ENCODE assay signal across 13 cellular contexts in genomic region chr12:105100207-105100985, GRCh38. TPM values are rescaled to one million over a fixed set of nuclear protein-coding genes. Genes with fewer than 3 reads are reported as not detected.
A peak's percentile ranks its signal among the peaks of the same experiment; 100 is the strongest.
DNase-seq lines count a peak whose midpoint lies in the region; ATAC-seq, FAIRE-seq and TF ChIP-seq lines count a peak whose summit lies in the region.
"Had no signal": no experiment of that assay in that cellular context is flagged by ENCODE, and none has a peak within 500 bp of the region (broad histone marks: within the 10 kb centered on the region; RNA-seq: fewer than 3 reads in every experiment).

No MANE protein-coding gene starts in this region.

- H3K4me2 ChIP-seq in PC-3 (ENCODE audit: low read length) = peak overlapping the region; percentile 58
- no peak overlapping the region for H3K4me2 ChIP-seq in trophoblast cell (ENCODE audit: low read length)

- no peak overlapping the region for H2BK12ac ChIP-seq in trophoblast cell (ENCODE audit: low read length)

- DNase-seq in H54 (ENCODE audit: insufficient read length, low spot score) (no peak), PC-3 (peak; percentile 69), dermis blood vessel endothelial cell (peak; percentile 31), trophoblast cell (peak in 1 of 2 donors; percentile 64), NCI-H748 treated with DMSO at 0.1 percent for 48 hours (lab: John Stamatoyannopoulos, UW) (no peak), NCI-H146 treated with DMSO at 0.1 percent for 48 hours (lab: John Stamatoyannopoulos, UW; ENCODE audit: unreplicated experiment) (no peak), anterior cingulate cortex (lab: John Stamatoyannopoulos, UW) (no peak)
- DNase-seq in activated CD8-positive, alpha-beta memory T cell treated with anti-CD3 and anti-CD28 coated beads, Interleukin-2, amount 50 U/mL, for 48 hours = no peak
- DNase-seq: nucleus accumbens; stimulated activated CD4-positive, alpha-beta T cell treated with anti-CD3 and anti-CD28 coated beads, Interleukin-1b, Interleukin-23, amount 100 ng/mL, for 48 hours; T-helper 9 cell had no signal

- H3F3A ChIP-seq in PC-3 (ENCODE audit: low read length, unreplicated experiment) = no peaks in the 10 kb centered on the region

- H3K4ac ChIP-seq in trophoblast cell (ENCODE audit: low read depth, low read length) = no peak overlapping the region

- ATAC-seq in PC-3 = peak; percentile 93
- ATAC-seq: left lobe of liver had no signal

- no peak overlapping the region for H2BK5ac ChIP-seq in trophoblast cell (ENCODE audit: low read depth, low read length, poor library complexity)

- H3K27ac ChIP-seq in PC-3 (ENCODE audit: low read length) (no peak overlapping the region), trophoblast cell (ENCODE audit: low read depth, low read length) (no peak overlapping the region)
- H3K27ac ChIP-seq: ascending aorta had no signal

- H3K14ac ChIP-seq in trophoblast cell (ENCODE audit: low read length) = no peak overlapping the region

- H4K8ac ChIP-seq in trophoblast cell (ENCODE audit: low read depth, low read length) = peak overlapping the region; percentile 28

- FAIRE-seq in H54 (lab: Jason Lieb, UNC) = peak; percentile 92

- H4K12ac ChIP-seq in trophoblast cell (ENCODE audit: low read depth, low read length) = no peak overlapping the region

- BruUV-seq in PC-3 (replicated peaks; lab: Mats Ljungman, UMichigan) = no TSS peak

- CTCF ChIA-PET in PC-3 (lab: Charles Lee) = interaction anchor here (0.5 to 0.8 kb wide), 4 partner anchors 430 to 1514 kb away, joined by 3 to 8 read pairs (median 4); no protein-coding TSS in a partner anchor

- no peaks in the 10 kb centered on the region for H3K27me3 ChIP-seq in PC-3 (ENCODE audit: low read length)
- H3K27me3 ChIP-seq in trophoblast cell (ENCODE audit: insufficient read depth, low read length) = no peaks in the 10 kb centered on the region
- H3K27me3 ChIP-seq: ascending aorta had no signal

- TF ChIP-seq POLR2A in H54 (IDR thresholded peaks at IDR 0.05; ENCODE audit: low read depth, low read length) = no peak

- H4K91ac ChIP-seq in trophoblast cell (ENCODE audit: low read depth, low read length) = no peak overlapping the region

- H3K36me3 ChIP-seq in PC-3 (ENCODE audit: low read depth, low read length) (no peaks in the 10 kb centered on the region), trophoblast cell (ENCODE audit: control insufficient read depth in 1 of 2, insufficient read depth in 2 of 2, low read length in 2 of 2) (no peaks in the 10 kb centered on the region)
- H3K36me3 ChIP-seq: ascending aorta had no signal

- H3K4me3 ChIP-seq in PC-3 (ENCODE audit: low read length) = no peak overlapping the region
- H3K4me3 ChIP-seq in trophoblast cell (ENCODE audit: low read depth, low read length) = no peak overlapping the region
- H3K4me3 ChIP-seq: ascending aorta had no signal

- no peak overlapping the region for H3K23ac ChIP-seq in trophoblast cell (ENCODE audit: low read length)

- no peak for TF ChIP-seq CTCF in PC-3 (conservative IDR thresholded peaks at IDR 0.05; ENCODE audit: low read depth, low read length)

- H3K9ac ChIP-seq in PC-3 (ENCODE audit: low read length) (no peak overlapping the region), trophoblast cell (ENCODE audit: low read length) (no peak overlapping the region)

- intact Hi-C loops in PC-3 (cut with micrococcal nuclease) = loop anchor here (5.0 to 10.0 kb wide), 5 partner anchors 223 to 1223 kb away; partner anchors contain the start of genes TDG and TXNRD1

- no peak overlapping the region for H3K18ac ChIP-seq in trophoblast cell (ENCODE audit: low read length)

- H3K4me1 ChIP-seq in PC-3 (ENCODE audit: insufficient read depth, low read length) (peaks cover 10% of the 10 kb centered on the region), trophoblast cell (ENCODE audit: control insufficient read depth in 1 of 2, insufficient read depth in 2 of 2, low read length in 2 of 2) (peaks cover 2% of the 10 kb centered on the region in 2 experiments)
- H3K4me1 ChIP-seq: ascending aorta had no signal

- H2AFZ ChIP-seq in PC-3 (ENCODE audit: low read length) (peak overlapping the region; percentile 55; the same call in 1 of the 2 replicates), trophoblast cell (ENCODE audit: insufficient read depth, low read length, poor library complexity) (no peak overlapping the region)

- POLR2A ChIA-PET in PC-3 (lab: Charles Lee; ENCODE audit: unreplicated experiment) = interaction anchor here (0.6 kb wide), 2 partner anchors 435 to 1133 kb away, joined by 3 read pairs; no protein-coding TSS in a partner anchor

- H2BK120ac ChIP-seq in trophoblast cell (ENCODE audit: insufficient read depth, low read length, poor library complexity) = peak overlapping the region; percentile 33

- H4K20me1 ChIP-seq in PC-3 (ENCODE audit: low read length) = no peaks in the 10 kb centered on the region

- H3K9me3 ChIP-seq in PC-3 (ENCODE audit: low read length) = no peaks in the 10 kb centered on the region
- H3K9me3 ChIP-seq in trophoblast cell (ENCODE audit: insufficient read depth, low read depth, low read length) = peaks cover 2% of the 10 kb centered on the region

- H2AK5ac ChIP-seq in trophoblast cell (ENCODE audit: low read length) = no peak overlapping the region

- H3K79me1 ChIP-seq in trophoblast cell (ENCODE audit: low read length) = no peaks in the 10 kb centered on the region

- no peaks in the 10 kb centered on the region for H3K9me2 ChIP-seq in PC-3 (replicated peaks; ENCODE audit: low read length)

- no CpG with 5 or more reads among the region's 7 CpGs for WGBS in trophoblast cell (ENCODE audit: extremely low coverage, insufficient coverage, insufficient read length)

- H3K79me2 ChIP-seq in PC-3 (ENCODE audit: low read length) = no peaks in the 10 kb centered on the region
- H3K79me2 ChIP-seq in trophoblast cell (ENCODE audit: control insufficient read depth, insufficient read depth, low read length, poor library complexity) = no peaks in the 10 kb centered on the region

RNA-seq across cellular contexts. Expression of gene WASHC4, which starts 7.1 kb away (rescaled TPM):
- total RNA-seq in PC-3 (2014; rRNA removed) = 38.2 and 46.9 TPM in 2 replicates
- 151 and 161 TPM in 2 replicates for total RNA-seq in dermis blood vessel endothelial cell
- 30.2 and 30.4 TPM in 2 replicates for polyA plus RNA-seq in trophoblast cell (2013)

RNA-seq across cellular contexts. Expression of gene ALDH1L2, which starts 16.1 kb away (rescaled TPM):
- total RNA-seq in PC-3 (2014; rRNA removed) (0.15 and 0.40 TPM in 2 replicates), dermis blood vessel endothelial cell (0.65 and 1.2 TPM in 2 replicates)
- polyA plus RNA-seq in trophoblast cell (2013) = 1.00 and 1.2 TPM in 2 replicates

Comparison
In these comparisons a context has a peak if more than half of its experiments do, and no peak if none do; other contexts are left out.
1. DNase-seq: peak in PC-3 (single experiment) and dermis blood vessel endothelial cell (single experiment); none in H54 (single experiment), NCI-H748 treated with DMSO at 0.1 percent for 48 hours (single experiment), NCI-H146 treated with DMSO at 0.1 percent for 48 hours (single experiment), anterior cingulate cortex (0 of 58) and activated CD8-positive, alpha-beta memory T cell treated with anti-CD3 and anti-CD28 coated beads, Interleukin-2, amount 50 U/mL, for 48 hours (single experiment).